ENCODE assay signal across 8 cellular contexts in genomic region chr2:149587220-149587949, GRCh38. TPM values are rescaled to one million over a fixed set of nuclear protein-coding genes. Genes with fewer than 3 reads are reported as not detected.
DNase-seq lines count a peak whose midpoint lies in the region; ATAC-seq, FAIRE-seq and TF ChIP-seq lines count a peak whose summit lies in the region.

TSS of gene MMADHC (minus strand) at chr2:149587775. CDS start at chr2:149587097, 678 bp downstream.

- intact Hi-C loops in kidney (cut with DNase I): no loop called here

- peak; percentile 99 for ATAC-seq in GM19043 (IDR thresholded peaks at IDR 0.05; ENCODE audit: low read depth, unreplicated experiment)
- peak; percentile 98 for ATAC-seq in HG03378 (IDR thresholded peaks at IDR 0.05; ENCODE audit: unreplicated experiment)

- TF ChIP-seq CTCF in AG10803 (conservative IDR thresholded peaks at IDR 0.05; ENCODE audit: low read length) (no peak), kidney (IDR thresholded peaks at IDR 0.05; ENCODE audit: borderline replicate concordance, extremely low read depth, insufficient read depth) (no peak)

- FAIRE-seq in kidney (lab: Jason Lieb, UNC): peak; percentile 25

- H3K4me1 ChIP-seq in kidney (ENCODE audit: control insufficient read depth in 1 of 2, insufficient read depth in 1 of 2, low read depth in 1 of 2, low read length in 2 of 2): peaks cover 0 to 9% of the 10 kb centered on the region in 2 donors

- H3K9ac ChIP-seq in kidney (ENCODE audit: low read length in 2 of 2): peak within 1 kb of the TSS; percentile 97 to 100

- DNase-seq in AG10803 (ENCODE audit: low read depth) (peak; percentile 96), NCI-H460 (ENCODE audit: extremely low read depth, low read depth) (peak; percentile 95), cerebellar nuclear complex (lab: John Stamatoyannopoulos, UW) (peak; percentile 46 to 87), kidney (peak; percentile 98)
- DNase-seq in activated CD4-positive, CD25-positive, alpha-beta regulatory T cell treated with anti-CD3 and anti-CD28 coated beads, Interleukin-2, amount 50 U/mL, for 72 hours: peak; percentile 90
- DNase-seq in stimulated activated CD4-positive, alpha-beta T cell treated with anti-CD3 and anti-CD28 coated beads, Interleukin-15, amount 100 ng/mL, for 24 hours: peak; percentile 95

- H3K4me3 ChIP-seq in AG10803 (ENCODE audit: low read length) (peak within 1 kb of the TSS; percentile 93), kidney (ENCODE audit: low read length in 2 of 2) (peak within 1 kb of the TSS; percentile 94 to 100)

- no peaks in the 10 kb centered on the region for H3K9me3 ChIP-seq in kidney (ENCODE audit: control insufficient read depth in 1 of 2, low read length in 2 of 2)

- peaks cover 0 to 10% of the 10 kb centered on the region in 2 donors for H3K36me3 ChIP-seq in kidney (ENCODE audit: control insufficient read depth in 1 of 2, insufficient read depth in 2 of 2, low read length in 2 of 2)

- H3K27ac ChIP-seq in kidney (ENCODE audit: low read depth in 2 of 2, low read length in 2 of 2): peak within 1 kb of the TSS; percentile 98 to 100

RNA-seq across cellular contexts. Expression of gene MMADHC, which starts in this region (rescaled TPM):
- total RNA-seq in NCI-H460 (2014; rRNA removed; shearing (Covaris generic)): 236 and 238 TPM in 2 replicates
- 102 and 127 TPM in 2 replicates for polyA plus RNA-seq in NCI-H460 (2014; cell fraction: nucleus; rRNA removed)
- total RNA-seq in kidney: 77.1 TPM
- 84.8 TPM for polyA plus RNA-seq in kidney (ENCODE audit: insufficient read depth, low read depth, low replicate concordance)

Comparison
In these comparisons a context has a peak if more than half of its experiments do, and no peak if none do; other contexts are left out.
1. Peak in every context shown above with its lines: DNase-seq, ATAC-seq, H3K4me3 ChIP-seq and H3K27ac ChIP-seq.